26 cellular contexts compared by ENCODE assay signal in genomic region chr5:153905214-153905613, GRCh38.
A peak's percentile ranks its signal among the peaks of the same experiment; 100 is the strongest.
DNase-seq lines count a peak whose midpoint lies in the region; ATAC-seq and TF ChIP-seq lines count a peak whose summit lies in the region.
"Had no signal": no experiment of that assay in that cellular context is flagged by ENCODE, and none has a peak within 500 bp of the region (broad histone marks: within the 10 kb centered on the region; RNA-seq: fewer than 3 reads in every experiment).

No MANE protein-coding gene starts in this region.

- H3K9me3 ChIP-seq in BE2C (no peaks in the 10 kb centered on the region), neural cell (ENCODE audit: low read length) (no peaks in the 10 kb centered on the region)
- H3K9me3 ChIP-seq: right lobe of liver, thyroid gland had no signal

- H4K20me1 ChIP-seq in neural cell (ENCODE audit: insufficient read depth) = no peaks in the 10 kb centered on the region

- TF ChIP-seq CTCF in BE2C (IDR thresholded peaks at IDR 0.05; ENCODE audit: low read depth, low read length) (peak; percentile 45), brain microvascular endothelial cell (IDR thresholded peaks at IDR 0.05; ENCODE audit: low read depth, low read length, missing control alignments) (peak; percentile 19), neural cell (IDR thresholded peaks at IDR 0.05; ENCODE audit: poor library complexity, severe bottlenecking) (peak; percentile 66), coronary artery (IDR thresholded peaks at IDR 0.05) (no peak)

- H3K4me3 ChIP-seq in BE2C (ENCODE audit: low read depth, low read length) (no peak overlapping the region), brain microvascular endothelial cell (ENCODE audit: low read depth, low read length) (no peak overlapping the region), neural cell (ENCODE audit: low read length) (no peak overlapping the region), coronary artery (no peak overlapping the region)
- H3K4me3 ChIP-seq: right lobe of liver, thyroid gland had no signal

- H3K79me2 ChIP-seq in neural cell (replicated peaks; ENCODE audit: insufficient read depth, low read length) = no peaks in the 10 kb centered on the region

- TF ChIP-seq RAD21 in neural cell (conservative IDR thresholded peaks at IDR 0.05) = peak; percentile 80

- H3K27me3 ChIP-seq in BE2C (no peaks in the 10 kb centered on the region; the same call in 1 of the 2 replicates), brain microvascular endothelial cell (replicated peaks) (no peaks in the 10 kb centered on the region), neural cell (ENCODE audit: insufficient read depth, low read depth, low read length) (no peaks in the 10 kb centered on the region)
- H3K27me3 ChIP-seq: right lobe of liver, thyroid gland had no signal

- no peaks in the 10 kb centered on the region for H3F3A ChIP-seq in neural cell (ENCODE audit: insufficient read depth, low read length, poor library complexity, severe bottlenecking)

- in situ Hi-C loops in brain microvascular endothelial cell (cut with HindIII; ENCODE audit: low pct_ligation_motif_present, low sequenced_read_pairs) = no loop called here

- TF ChIP-seq EP300 in neural cell (conservative IDR thresholded peaks at IDR 0.05; ENCODE audit: poor library complexity, severe bottlenecking) = no peak

- DNase-seq in BE2C (no peak), M059J (ENCODE audit: low read depth) (peak; percentile 26), brain microvascular endothelial cell (no peak), NCI-H1417 treated with DMSO at 0.1 percent for 48 hours (lab: John Stamatoyannopoulos, UW) (no peak), NCI-H1092 treated with DMSO at 0.1 percent for 48 hours (lab: John Stamatoyannopoulos, UW) (no peak), coronary artery (ENCODE audit: low spot score) (no peak)
- DNase-seq: activated CD8-positive, alpha-beta T cell treated with anti-CD3 and anti-CD28 coated beads for 36 hours; activated effector memory CD4-positive, alpha-beta T cell treated with Interleukin-2 at 50 U/mL for 16 hours; activated naive CD8-positive, alpha-beta T cell treated with anti-CD3 and anti-CD28 coated beads, Interleukin-2, amount 10 ng/mL, durations not matched to agents 7 days and 5 days; effector CD8-positive, alpha-beta T cell; erythroblast; foreskin melanocyte; KG1; left colon; mesenchymal stem cell; naive thymus-derived CD4-positive, alpha-beta T cell; NCI-H187; NK-92 treated with Interleukin-12 subunit alpha and Interleukin-12 subunit beta, amount 100 ng/mL, for 24 hours; right lobe of liver; SIG-M5; T-cell; thyroid gland had no signal

- no peak overlapping the region for H3K4me2 ChIP-seq in neural cell (ENCODE audit: low read length)

- H3K9ac ChIP-seq in neural cell (ENCODE audit: low read length) = no peak overlapping the region

- no peak for ATAC-seq in GM21515 (IDR thresholded peaks at IDR 0.05; ENCODE audit: unreplicated experiment)
- ATAC-seq: activated CD4-positive, CD25-positive, alpha-beta regulatory T cell treated with anti-CD3 and anti-CD28 coated beads, Interleukin-2, amount 50 U/mL, for 24 hours; activated CD8-positive, alpha-beta T cell treated with anti-CD3 and anti-CD28 coated beads for 36 hours; left colon; naive thymus-derived CD4-positive, alpha-beta T cell; Panc1; right lobe of liver; T-cell had no signal

- H3K4me1 ChIP-seq in BE2C = no peaks in the 10 kb centered on the region
- H3K4me1 ChIP-seq: right lobe of liver, thyroid gland had no signal

- H3K27ac ChIP-seq in brain microvascular endothelial cell (no peak overlapping the region), neural cell (ENCODE audit: low read length) (no peak overlapping the region), coronary artery (no peak overlapping the region)
- H3K27ac ChIP-seq: right lobe of liver, thyroid gland had no signal

- H3K9me2 ChIP-seq in neural cell (ENCODE audit: insufficient read depth, low read length) = no peaks in the 10 kb centered on the region

- H2AFZ ChIP-seq in neural cell (ENCODE audit: low read depth, low read length) = no peak overlapping the region

- H3K36me3 ChIP-seq in BE2C (no peaks in the 10 kb centered on the region), brain microvascular endothelial cell (replicated peaks) (no peaks in the 10 kb centered on the region), neural cell (ENCODE audit: insufficient read depth, low read length) (no peaks in the 10 kb centered on the region)
- H3K36me3 ChIP-seq: right lobe of liver, thyroid gland had no signal

TF ChIP-seq in neural cell, 6 proteins besides CTCF, POLR2A, EP300 and RAD21:
- TF ChIP-seq EZH2 (IDR thresholded peaks at IDR 0.05; ENCODE audit: borderline replicate concordance, insufficient read depth, low read length, poor library complexity, severe bottlenecking) (no peak), SMC3 (conservative IDR thresholded peaks at IDR 0.05; ENCODE audit: poor library complexity) (peak; percentile 74), POLR2AphosphoS5 (IDR thresholded peaks at IDR 0.05) (no peak)
